8 cellular contexts compared by ENCODE assay signal in the genomic region with DNA sequence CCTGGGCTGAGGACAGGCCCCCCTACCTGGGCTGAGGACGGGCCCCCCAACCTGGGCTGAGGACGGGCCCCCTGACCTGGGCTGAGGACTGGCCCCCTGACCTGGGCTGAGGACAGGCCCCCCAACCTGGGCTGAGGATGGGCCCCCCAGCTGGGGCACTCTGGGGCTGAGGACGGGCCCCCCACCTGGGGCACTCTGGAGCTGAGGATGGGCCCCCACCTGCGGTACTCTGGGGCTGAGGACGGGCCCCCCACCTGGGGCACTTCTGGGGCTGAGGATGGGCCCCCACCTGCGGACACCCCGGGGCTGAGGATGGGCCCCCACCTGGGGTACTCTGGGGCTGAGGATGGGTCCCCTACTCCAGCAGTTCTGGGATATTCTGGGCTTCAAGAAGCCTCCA.
A peak's percentile ranks its signal among the peaks of the same experiment; 100 is the strongest.
DNase-seq lines count a peak whose midpoint lies in the region; ATAC-seq and TF ChIP-seq lines count a peak whose summit lies in the region.

No MANE protein-coding gene starts in this region.

- no peak for ATAC-seq in CD4-positive, CD25-positive, alpha-beta regulatory T cell (ENCODE audit: low read depth in 2 of 2)
- ATAC-seq in HG02571 (IDR thresholded peaks at IDR 0.05; ENCODE audit: unreplicated experiment), result peak; percentile 2
- no peak for ATAC-seq in HG02885 (IDR thresholded peaks at IDR 0.05; ENCODE audit: poor library complexity, unreplicated experiment)

- peaks cover 60% of the 10 kb centered on the region for H3K4me1 ChIP-seq in CD4-positive, CD25-positive, alpha-beta regulatory T cell (ENCODE audit: control insufficient read depth, insufficient read depth, low read length, poor library complexity, severe bottlenecking)
- H3K4me1 ChIP-seq in adipocyte (ENCODE audit: control insufficient read depth, insufficient read depth, low read length) (peaks cover 69% of the 10 kb centered on the region), neural progenitor cell (peaks cover 37% of the 10 kb centered on the region)

- no peaks in the 10 kb centered on the region for H3K27me3 ChIP-seq in CD4-positive, CD25-positive, alpha-beta regulatory T cell (ENCODE audit: control insufficient read depth, insufficient read depth, low read length)
- no peaks in the 10 kb centered on the region for H3K27me3 ChIP-seq in adipocyte (replicated peaks; ENCODE audit: control insufficient read depth, insufficient read depth, low read length)
- no peaks in the 10 kb centered on the region for H3K27me3 ChIP-seq in neural progenitor cell

- peak overlapping the region; percentile 92 to 97 (median 93) for H3K27ac Mint-ChIP-seq in CD4-positive, CD25-positive, alpha-beta regulatory T cell
- peak overlapping the region; percentile 98 for H3K27ac Mint-ChIP-seq in neural progenitor cell

- H3K79me2 ChIP-seq in neural progenitor cell (ENCODE audit: low read depth), result no peaks in the 10 kb centered on the region

- no peak for DNase-seq in CD4-positive, CD25-positive, alpha-beta regulatory T cell
- DNase-seq in adipocyte (ENCODE audit: low read depth) (no peak), neural progenitor cell (ENCODE audit: low spot score) (no peak), LoVo (ENCODE audit: low spot score) (no peak), NCI-H345 (lab: John Stamatoyannopoulos, UW) (no peak), kidney tubule cell (ENCODE audit: low spot score) (no peak)

- H3K4me1 Mint-ChIP-seq in CD4-positive, CD25-positive, alpha-beta regulatory T cell, result peaks cover 7 to 71% (median 42%) of the 10 kb centered on the region in 4 donors
- peaks cover 73% of the 10 kb centered on the region for H3K4me1 Mint-ChIP-seq in neural progenitor cell

- H3K36me3 Mint-ChIP-seq in CD4-positive, CD25-positive, alpha-beta regulatory T cell, result peaks cover 19% of the 10 kb centered on the region
- H3K36me3 Mint-ChIP-seq in neural progenitor cell, result peaks cover 3% of the 10 kb centered on the region

- peaks cover 26% of the 10 kb centered on the region for H3K36me3 ChIP-seq in CD4-positive, CD25-positive, alpha-beta regulatory T cell (ENCODE audit: control insufficient read depth, insufficient read depth, low read length)
- H3K36me3 ChIP-seq in adipocyte (ENCODE audit: control insufficient read depth, insufficient read depth, low read length, severe bottlenecking) (peaks cover under 1% of the 10 kb centered on the region), neural progenitor cell (no peaks in the 10 kb centered on the region)

- no peak for TF ChIP-seq CTCF in neural progenitor cell (IDR thresholded peaks at IDR 0.05)

- H3K9me3 ChIP-seq in CD4-positive, CD25-positive, alpha-beta regulatory T cell (ENCODE audit: control insufficient read depth in 2 of 2, low read length in 2 of 2), result no peaks in the 10 kb centered on the region
- H3K9me3 ChIP-seq in adipocyte (ENCODE audit: control insufficient read depth, low read length) (no peaks in the 10 kb centered on the region), neural progenitor cell (ENCODE audit: low read depth) (no peaks in the 10 kb centered on the region)

- H3K4me3 Mint-ChIP-seq in CD4-positive, CD25-positive, alpha-beta regulatory T cell, result peak overlapping the region; percentile 81 to 94 (median 82)
- H3K4me3 Mint-ChIP-seq in neural progenitor cell, result no peak overlapping the region

- no peaks in the 10 kb centered on the region for H3K27me3 Mint-ChIP-seq in CD4-positive, CD25-positive, alpha-beta regulatory T cell
- peaks cover 20% of the 10 kb centered on the region for H3K27me3 Mint-ChIP-seq in neural progenitor cell (ENCODE audit: insufficient read depth, low read depth)

- peaks cover 46% of the 10 kb centered on the region for H3F3A ChIP-seq in neural progenitor cell (ENCODE audit: low read depth)

- H3K4me2 ChIP-seq in neural progenitor cell, result no peak overlapping the region

- H3K27ac ChIP-seq in CD4-positive, CD25-positive, alpha-beta regulatory T cell (ENCODE audit: insufficient read depth, low read length, poor library complexity, severe bottlenecking), result peak overlapping the region; percentile 70
- H3K27ac ChIP-seq in neural progenitor cell, result no peak overlapping the region

- H3K9ac ChIP-seq in adipocyte (ENCODE audit: low read length), result peak overlapping the region; percentile 90
- H3K9ac ChIP-seq in neural progenitor cell, result no peak overlapping the region

- peak overlapping the region; percentile 66 for H3K4me3 ChIP-seq in CD4-positive, CD25-positive, alpha-beta regulatory T cell (ENCODE audit: low read depth, low read length)
- peak overlapping the region; percentile 38 for H3K4me3 ChIP-seq in adipocyte (ENCODE audit: low read length)
- H3K4me3 ChIP-seq in neural progenitor cell, result no peak overlapping the region

- H3K9me3 Mint-ChIP-seq in CD4-positive, CD25-positive, alpha-beta regulatory T cell, result peaks cover 0 to 5% (median 0%) of the 10 kb centered on the region in 7 donors
- H3K9me3 Mint-ChIP-seq in neural progenitor cell, result no peaks in the 10 kb centered on the region

- no peaks in the 10 kb centered on the region for H4K20me1 ChIP-seq in neural progenitor cell (ENCODE audit: low read depth)

- no peak overlapping the region for H2AFZ ChIP-seq in neural progenitor cell (replicated peaks)
